8 cellular contexts compared by ENCODE assay signal in the genomic region with DNA sequence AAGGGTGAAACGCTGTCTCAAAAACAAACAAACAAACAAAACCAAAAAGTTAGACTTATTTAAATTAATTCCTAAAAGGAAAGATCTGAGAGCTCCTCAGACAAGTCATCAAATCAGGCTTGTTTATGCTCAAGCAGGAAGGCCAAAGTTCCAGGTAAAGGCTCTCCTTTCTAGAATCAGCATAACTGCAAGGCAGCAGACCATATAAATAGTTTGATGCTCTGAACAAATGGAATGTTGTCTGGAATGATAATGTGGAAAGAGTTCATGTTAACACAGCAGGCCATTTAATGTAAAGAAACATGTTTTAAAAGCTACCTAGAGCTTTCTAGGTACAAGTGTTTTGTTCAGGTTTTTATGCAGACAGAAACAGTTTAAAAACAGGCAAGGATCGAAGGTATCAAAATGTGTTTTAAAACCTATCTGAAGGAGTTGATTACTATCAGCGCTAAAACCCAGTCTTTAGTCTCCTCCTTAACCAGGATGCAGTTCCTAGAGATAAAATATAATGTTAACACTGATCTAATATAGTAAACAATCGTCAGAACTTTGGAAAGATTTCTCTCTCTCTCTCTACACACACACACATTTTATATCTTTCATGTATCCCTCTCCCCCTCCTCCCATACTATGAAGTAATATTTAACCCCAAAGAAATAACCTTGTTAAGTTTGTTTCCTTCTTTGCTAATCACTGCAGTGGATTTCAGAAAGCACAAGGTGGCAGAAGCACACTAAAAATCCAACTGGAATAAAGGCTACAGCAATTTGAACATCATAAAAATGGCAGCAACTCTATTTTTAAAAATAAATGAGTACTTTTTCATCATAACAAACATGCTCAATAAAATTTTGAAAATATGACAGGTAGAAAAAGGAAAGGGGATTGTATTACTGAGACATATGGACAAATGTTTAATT.
A peak's percentile ranks its signal among the peaks of the same experiment; 100 is the strongest.
DNase-seq lines count a peak whose midpoint lies in the region; ATAC-seq and TF ChIP-seq lines count a peak whose summit lies in the region.

No MANE protein-coding gene starts in this region.

- 33 to 47% (median 41%) methylated on average over 4 of the region's 4 CpGs for WGBS in stomach, 5 donors

- H3K4me1 ChIP-seq in SJSA1 (replicated peaks): peaks cover 54% of the 10 kb centered on the region
- H3K4me1 ChIP-seq in stomach: peaks cover 0 to 50% (median 35%) of the 10 kb centered on the region in 4 donors

- H3K9me3 ChIP-seq in SJSA1 (replicated peaks): no peaks in the 10 kb centered on the region
- peaks cover 0 to 5% (median 0%) of the 10 kb centered on the region in 4 donors for H3K9me3 ChIP-seq in stomach

- in situ Hi-C loops in Caki2 (cut with HindIII; ENCODE audit: low pct_unique_long_range_greater_than_20kb, low sequenced_read_pairs): no loop called here

- peak; percentile 37 for TF ChIP-seq CTCF in HFF-Myc (IDR thresholded peaks at IDR 0.05; ENCODE audit: low read depth, low read length, missing control alignments)
- TF ChIP-seq CTCF in stomach (IDR thresholded peaks at IDR 0.05): peak in 5 of 7 experiments; percentile 33 to 60 (median 53)

- no peaks in the 10 kb centered on the region for H3K27me3 ChIP-seq in SJSA1 (replicated peaks)
- H3K27me3 ChIP-seq in stomach: no peaks in the 10 kb centered on the region

- TF ChIP-seq POLR2A in stomach (IDR thresholded peaks at IDR 0.05): no peak

- peak; percentile 92 for DNase-seq in Caki2 (ENCODE audit: low read depth)
- DNase-seq in HFF-Myc (ENCODE audit: extremely low read depth, low read depth): no peak
- DNase-seq in SJSA1 (ENCODE audit: low read depth in 1 of 2, low spot score in 2 of 2): peak in 1 of 2 experiments; percentile 38
- DNase-seq in foreskin melanocyte: peak; percentile 20
- DNase-seq in stomach: no peak
- no peak for DNase-seq in cortex of kidney (lab: John Stamatoyannopoulos, UW)
- no peak for DNase-seq in stimulated activated naive CD8-positive, alpha-beta T cell treated with anti-CD3 and anti-CD28 coated beads, Interleukin-15, amount 100 ng/mL, for 72 hours

- TF ChIP-seq EP300 in stomach (IDR thresholded peaks at IDR 0.05): no peak

- no peaks in the 10 kb centered on the region for H3K9me3 Mint-ChIP-seq in stimulated activated naive CD8-positive, alpha-beta T cell treated with anti-CD3 and anti-CD28 coated beads, Interleukin-15, amount 100 ng/mL, for 72 hours

- intact Hi-C loops in stomach (cut with DNase I; ENCODE audit: low total_unique reads): no loop called here

- H3K36me3 ChIP-seq in SJSA1 (peaks cover 20% of the 10 kb centered on the region), stomach (peaks cover 0 to 6% (median 2%) of the 10 kb centered on the region in 4 donors)

- ATAC-seq in GM18520 (IDR thresholded peaks at IDR 0.05; ENCODE audit: unreplicated experiment): no peak
- ATAC-seq in stimulated activated naive CD8-positive, alpha-beta T cell treated with anti-CD3 and anti-CD28 coated beads, Interleukin-15, amount 100 ng/mL, for 72 hours: no peak

- H3K4me3 ChIP-seq in HFF-Myc (replicated peaks; ENCODE audit: low read depth, low read length) (no peak overlapping the region), SJSA1 (no peak overlapping the region), stomach (no peak overlapping the region)

- peak overlapping the region; percentile 33; the same call in 1 of the 2 replicates for H3K27ac ChIP-seq in SJSA1
- H3K27ac ChIP-seq in stomach: no peak overlapping the region

- no peaks in the 10 kb centered on the region for H3K27me3 Mint-ChIP-seq in stimulated activated naive CD8-positive, alpha-beta T cell treated with anti-CD3 and anti-CD28 coated beads, Interleukin-15, amount 100 ng/mL, for 72 hours

- H3K4me3 Mint-ChIP-seq in stimulated activated naive CD8-positive, alpha-beta T cell treated with anti-CD3 and anti-CD28 coated beads, Interleukin-15, amount 100 ng/mL, for 72 hours: no peak overlapping the region

- H3K27ac Mint-ChIP-seq in stimulated activated naive CD8-positive, alpha-beta T cell treated with anti-CD3 and anti-CD28 coated beads, Interleukin-15, amount 100 ng/mL, for 72 hours: no peak overlapping the region

- no peaks in the 10 kb centered on the region for H3K4me1 Mint-ChIP-seq in stimulated activated naive CD8-positive, alpha-beta T cell treated with anti-CD3 and anti-CD28 coated beads, Interleukin-15, amount 100 ng/mL, for 72 hours

Comparison
In these comparisons a context has a peak if more than half of its experiments do, and no peak if none do; other contexts are left out.
1. DNase-seq: peak in Caki2 (single experiment) and foreskin melanocyte (single experiment); none in HFF-Myc (single experiment), stomach (single experiment), cortex of kidney (single experiment) and stimulated activated naive CD8-positive, alpha-beta T cell treated with anti-CD3 and anti-CD28 coated beads, Interleukin-15, amount 100 ng/mL, for 72 hours (0 of 2).